8 cellular contexts compared by ENCODE assay signal in genomic region chr2:211939177-211939576, GRCh38.
"Had no signal": no experiment of that assay in that cellular context is flagged by ENCODE, and none has a peak within 500 bp of the region (broad histone marks: within the 10 kb centered on the region; RNA-seq: fewer than 3 reads in every experiment).

No MANE protein-coding gene starts in this region.

- FAIRE-seq: H1, H54, HTR-8/SVneo, K562 had no signal

- H2AFZ ChIP-seq: GM23338 had no signal

- H3K4me3 ChIP-seq: GM23338, K562 had no signal

- ATAC-seq: GM23338, K562 had no signal

- DNase-seq: H9, HCEC 1CT, KG1 had no signal

- H3K4me2 ChIP-seq: GM23338 had no signal
